ENCODE assay signal across 24 cellular contexts in the genomic region with DNA sequence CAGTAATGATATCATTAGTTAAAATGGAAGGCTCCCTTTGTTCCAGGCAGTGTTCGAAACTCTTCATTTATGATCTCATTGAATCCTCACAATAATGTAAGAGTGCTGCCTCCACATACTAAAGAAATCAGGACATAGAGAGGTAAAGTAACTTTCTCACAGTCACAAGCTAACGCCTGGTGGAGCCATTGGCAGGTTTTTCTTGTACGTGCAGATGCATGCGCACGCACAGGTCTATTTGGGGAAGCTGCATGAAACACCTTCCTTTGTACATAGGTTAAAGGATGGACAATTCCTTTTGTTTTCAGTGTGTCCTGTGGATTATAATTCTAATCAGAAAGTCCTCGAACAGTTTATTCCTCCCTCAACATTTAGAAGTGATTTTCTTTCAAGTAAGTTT.
"Had no signal": no experiment of that assay in that cellular context is flagged by ENCODE, and none has a peak within 500 bp of the region (broad histone marks: within the 10 kb centered on the region; RNA-seq: fewer than 3 reads in every experiment).

No MANE protein-coding gene starts in this region.

- DNase-seq: activated CD4-positive, alpha-beta T cell treated with anti-CD3 and anti-CD28 coated beads, Interleukin-2, amount 50 U/mL, for 1 hour; activated CD4-positive, CD25-positive, alpha-beta regulatory T cell treated with anti-CD3 and anti-CD28 coated beads, Interleukin-2, amount 50 U/mL, for 72 hours; activated CD8-positive, alpha-beta memory T cell treated with anti-CD3 and anti-CD28 coated beads, Interleukin-2, amount 50 U/mL, for 4 hours; activated effector memory CD4-positive, alpha-beta T cell treated with Interleukin-2 at 50 U/mL for 16 hours; activated T-cell treated with anti-CD3 and anti-CD28 coated beads, Interleukin-2, amount 50 U/mL, for 48 hours; amniotic stem cell; colonic mucosa; erythroblast; immature natural killer cell; midbrain; nucleus accumbens; stimulated activated CD4-positive, alpha-beta T cell treated with anti-CD3 and anti-CD28 coated beads, Interleukin-2, amount 100 ng/mL, for 24 hours; stimulated activated naive CD8-positive, alpha-beta T cell treated with anti-CD3 and anti-CD28 coated beads, Interleukin-15, Interleukin-2, amounts not matched to agents 100 U/mL and 50 U/mL, for 24 hours; T-helper 17 cell; transverse colon; uterus had no signal

- H3K9me3 Mint-ChIP-seq: central memory CD8-positive, alpha-beta T cell; immature natural killer cell had no signal

- ATAC-seq: T-helper 17 cell had no signal

- FAIRE-seq: endometrium, frontal cortex had no signal

- H3K4me1 Mint-ChIP-seq: central memory CD8-positive, alpha-beta T cell; immature natural killer cell had no signal

- H3K4me3 Mint-ChIP-seq: activated naive CD8-positive, alpha-beta T cell; brain; central memory CD8-positive, alpha-beta T cell; immature natural killer cell; nephron; T-helper 17 cell had no signal

- H3K27me3 ChIP-seq: colonic mucosa, suprapubic skin, transverse colon, uterus had no signal

- H3K4me3 ChIP-seq: colonic mucosa, suprapubic skin, transverse colon, uterus had no signal

- H3K27me3 Mint-ChIP-seq: activated naive CD8-positive, alpha-beta T cell; brain; central memory CD8-positive, alpha-beta T cell; T-helper 17 cell had no signal

- H3K9me3 ChIP-seq: colonic mucosa, suprapubic skin, transverse colon, uterus had no signal

- H3K36me3 ChIP-seq: colonic mucosa, suprapubic skin, transverse colon, uterus had no signal

- H3K4me1 ChIP-seq: colonic mucosa, uterus had no signal

- H3K27ac Mint-ChIP-seq: activated naive CD8-positive, alpha-beta T cell had no signal

- H3K27ac ChIP-seq: colonic mucosa, suprapubic skin, uterus, VCaP had no signal
